In the genomic region with DNA sequence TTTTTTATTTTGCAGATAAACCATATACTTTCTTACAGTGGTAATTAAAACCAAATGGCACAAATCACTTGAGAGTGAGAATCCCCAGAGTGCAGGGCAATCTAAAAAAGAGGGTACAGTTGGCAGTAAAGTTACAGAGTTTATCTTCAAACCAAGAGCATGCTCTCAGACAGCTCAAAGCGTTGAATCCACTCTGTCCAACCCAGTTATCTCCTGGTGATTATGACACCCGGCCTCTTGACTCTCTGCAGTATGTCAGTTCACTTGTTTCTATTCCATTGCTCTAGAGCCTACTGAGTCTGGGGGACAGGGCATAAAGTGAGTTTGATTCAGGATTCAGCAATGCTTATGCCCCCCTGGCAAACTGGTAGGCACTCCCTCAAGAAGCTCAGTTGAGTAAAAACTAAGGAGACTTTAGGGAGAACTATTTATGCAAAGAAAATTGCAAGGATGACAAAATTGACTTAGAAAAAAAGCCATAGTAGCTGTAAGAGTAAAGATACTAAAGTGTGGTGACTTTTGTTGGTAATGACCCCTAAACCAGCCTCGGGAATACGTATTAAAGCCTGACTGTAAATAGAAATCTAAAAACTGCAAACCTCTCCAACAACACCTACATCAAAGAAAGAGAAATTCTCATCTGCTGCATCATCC, we compare ENCODE assay signal across 1 cellular context.
TF ChIP-seq lines count a peak whose summit lies in the region.

No MANE protein-coding gene starts in this region.

TF ChIP-seq in HCT116, 20 proteins besides CTCF, POLR2A, EP300 and RAD21:
- no peak for TF ChIP-seq ZBTB33 (IDR thresholded peaks at IDR 0.05; ENCODE audit: extremely low read depth, insufficient replicate concordance, low read length)
- TF ChIP-seq JUND (IDR thresholded peaks at IDR 0.05), result no peak
- TF ChIP-seq CBX3 (IDR thresholded peaks at IDR 0.05; ENCODE audit: low read depth), result no peak
- no peak for TF ChIP-seq ATF3 (IDR thresholded peaks at IDR 0.05)
- no peak for TF ChIP-seq EZH2 (IDR thresholded peaks at IDR 0.05)
- TF ChIP-seq ELF1 (IDR thresholded peaks at IDR 0.05; ENCODE audit: borderline replicate concordance, low read depth), result no peak
- TF ChIP-seq POLR2AphosphoS5 (IDR thresholded peaks at IDR 0.05; ENCODE audit: low read depth, low read length), result no peak
- TF ChIP-seq TCF7L2 (IDR thresholded peaks at IDR 0.05; ENCODE audit: borderline replicate concordance, extremely low read depth, insufficient read depth, insufficient read length), result no peak
- TF ChIP-seq EZH2phosphoT487 (IDR thresholded peaks at IDR 0.05; ENCODE audit: borderline replicate concordance), result no peak
- TF ChIP-seq MAX (IDR thresholded peaks at IDR 0.05), result no peak
- TF ChIP-seq YY1 (IDR thresholded peaks at IDR 0.05; ENCODE audit: extremely low read depth, insufficient replicate concordance, low read depth, low read length), result no peak
- TF ChIP-seq FOSL1 (IDR thresholded peaks at IDR 0.05; ENCODE audit: low read depth), result no peak
- TF ChIP-seq ZNF274 (IDR thresholded peaks at IDR 0.05; ENCODE audit: low read depth, low read length), result no peak
- no peak for TF ChIP-seq EGR1 (IDR thresholded peaks at IDR 0.05; ENCODE audit: low read depth)
- no peak for TF ChIP-seq SRF (IDR thresholded peaks at IDR 0.05; ENCODE audit: low read depth)
